12 cellular contexts compared by ENCODE assay signal in the genomic region with DNA sequence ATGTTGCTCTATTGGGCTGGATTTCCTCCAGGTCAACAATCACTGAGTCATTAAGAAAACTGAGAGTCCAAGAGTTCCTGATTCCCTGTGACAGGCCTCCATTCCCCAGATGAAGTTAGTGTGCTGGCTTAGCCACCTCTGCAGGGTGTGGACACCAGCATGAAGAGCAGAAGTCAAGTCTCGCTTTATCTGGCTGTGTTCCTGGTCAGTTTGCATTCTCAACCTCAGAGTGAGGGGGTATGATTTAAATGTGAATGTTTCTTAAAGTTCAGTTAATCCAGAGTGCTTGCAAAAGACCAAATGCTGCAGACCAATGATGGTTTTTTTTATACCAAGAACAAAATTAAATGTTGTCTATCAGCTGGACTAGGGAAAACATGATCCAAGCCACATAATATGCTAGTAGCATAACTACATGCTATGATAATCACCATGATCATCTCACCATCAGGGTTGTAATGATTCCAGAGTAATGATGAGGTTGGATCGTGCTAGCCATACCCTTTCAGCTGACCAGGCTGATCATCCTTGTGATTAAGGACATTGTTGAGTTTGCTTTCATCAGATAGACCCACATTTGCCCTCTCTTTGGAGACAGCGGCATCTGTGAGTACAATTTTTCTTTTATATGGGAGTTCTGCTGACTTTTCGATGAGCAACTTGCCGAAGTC.
DNase-seq lines count a peak whose midpoint lies in the region; ATAC-seq and TF ChIP-seq lines count a peak whose summit lies in the region.
"Had no signal": no experiment of that assay in that cellular context is flagged by ENCODE, and none has a peak within 500 bp of the region (broad histone marks: within the 10 kb centered on the region; RNA-seq: fewer than 3 reads in every experiment).

No MANE protein-coding gene starts in this region.

- H3K9me3 ChIP-seq in breast epithelium = no peaks in the 10 kb centered on the region
- H3K9me3 ChIP-seq: ascending aorta, heart right ventricle had no signal

- in situ Hi-C loops in GM13977 (cut with MboI; ENCODE audit: low pct_unique_long_range_greater_than_20kb, low sequenced_read_pairs, unreplicated experiment) = no loop called here

- H3K27me3 ChIP-seq in breast epithelium = no peaks in the 10 kb centered on the region
- H3K27me3 ChIP-seq: ascending aorta, heart right ventricle had no signal

- intact Hi-C loops in breast epithelium (cut with DNase I; ENCODE audit: low total_unique reads) = no loop called here

- no peaks in the 10 kb centered on the region for H3K36me3 ChIP-seq in breast epithelium
- H3K36me3 ChIP-seq: ascending aorta, heart right ventricle had no signal

- ATAC-seq in HG02642 (IDR thresholded peaks at IDR 0.05; ENCODE audit: poor library complexity, unreplicated experiment) = peak; percentile 41
- ATAC-seq: natural killer cell treated with Interleukin-12 subunit alpha and Interleukin-12 subunit beta and Interleukin-15 and Interleukin-18, amount 100 ng/mL, for 72 hours had no signal

- TF ChIP-seq CTCF in AG09319 (IDR thresholded peaks at IDR 0.05; ENCODE audit: low read depth, low read length) = no peak
- no peak for TF ChIP-seq CTCF in breast epithelium (IDR thresholded peaks at IDR 0.05)
- TF ChIP-seq CTCF in GM13977 (IDR thresholded peaks at IDR 0.05; ENCODE audit: extremely low read depth, insufficient read depth, missing control alignments) = no peak

- H3K27ac ChIP-seq in breast epithelium = peak overlapping the region; percentile 36 to 57
- H3K27ac ChIP-seq: ascending aorta, C4-2B had no signal

- peak overlapping the region in 1 of 3 donors; percentile 5 for H3K4me3 ChIP-seq in breast epithelium
- H3K4me3 ChIP-seq: ascending aorta, heart right ventricle had no signal

- H3K4me1 ChIP-seq in breast epithelium = no peaks in the 10 kb centered on the region
- H3K4me1 ChIP-seq: ascending aorta had no signal

- DNase-seq in AG09319 (ENCODE audit: extremely low read depth, low read depth) (peak; percentile 72), breast epithelium (ENCODE audit: low spot score in 2 of 2) (no peak), mucosa of gallbladder (ENCODE audit: low spot score) (peak; percentile 16), GM13977 (ENCODE audit: low spot score) (no peak), NCI-H2107 (lab: John Stamatoyannopoulos, UW) (no peak), NCI-H1694 (lab: John Stamatoyannopoulos, UW) (no peak), NCI-H1694 treated with DMSO at 0.1 percent for 48 hours (lab: John Stamatoyannopoulos, UW) (no peak)

- no peak for TF ChIP-seq POLR2A in breast epithelium (IDR thresholded peaks at IDR 0.05)

Comparison
In these comparisons a context has a peak if more than half of its experiments do, and no peak if none do; other contexts are left out.
1. DNase-seq: peak in AG09319 (single experiment) and mucosa of gallbladder (single experiment); none in breast epithelium (0 of 2), GM13977 (single experiment), NCI-H2107 (single experiment), NCI-H1694 (single experiment) and NCI-H1694 treated with DMSO at 0.1 percent for 48 hours (single experiment).